ENCODE assay signal across 22 cellular contexts in genomic region chr9:115161431-115161830, GRCh38. TPM values are rescaled to one million over a fixed set of nuclear protein-coding genes. Genes with fewer than 3 reads are reported as not detected.
"Had no signal": no experiment of that assay in that cellular context is flagged by ENCODE, and none has a peak within 500 bp of the region (broad histone marks: within the 10 kb centered on the region; RNA-seq: fewer than 3 reads in every experiment).

No MANE protein-coding gene starts in this region.

- DNase-seq: KBM-7; MM.1S; NCI-H1092 treated with DMSO at 0.1 percent for 48 hours; NCI-H1417 treated with DMSO at 0.1 percent for 48 hours; NCI-H146; NCI-H1694 treated with DMSO at 0.1 percent for 48 hours; NCI-H1930; NCI-H2081; NCI-H2171; NCI-H226; NCI-H446; NCI-H510A; NCI-H524 treated with DMSO at 0.1 percent for 48 hours; NCI-H69; NCI-H774; NK-92 treated with Interleukin-12 subunit alpha and Interleukin-12 subunit beta, amount 100 ng/mL, for 24 hours; PC-3; SHP77 had no signal

- FAIRE-seq: HTR-8/SVneo had no signal

- H3K27ac ChIP-seq: HL-60, RWPE1 had no signal

RNA-seq across cellular contexts. Expression of gene TNC, which starts 43.5 kb away (rescaled TPM):
- total RNA-seq: OCI-LY7 had no signal
